In the genomic region with DNA sequence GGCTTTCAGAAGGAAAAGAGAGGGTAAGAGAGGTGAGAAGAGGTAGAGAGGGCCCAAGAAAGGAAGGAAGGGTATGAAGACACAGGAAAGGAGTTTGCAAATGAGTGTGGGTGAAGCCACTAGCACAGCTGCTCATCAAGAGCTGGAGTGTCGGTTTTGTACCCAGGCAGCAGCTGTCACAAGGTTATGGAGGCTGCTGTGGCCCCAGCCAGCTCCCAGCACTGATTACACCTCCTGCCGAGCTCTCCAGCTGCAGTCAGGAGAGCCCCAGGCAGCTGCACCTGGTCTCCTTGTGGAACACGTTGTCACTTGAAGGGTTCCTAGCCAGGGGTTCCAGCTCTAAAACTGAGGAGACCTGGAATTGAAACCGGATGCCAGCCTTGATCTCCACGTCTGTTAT, we compare ENCODE assay signal across 9 cellular contexts.
DNase-seq lines count a peak whose midpoint lies in the region; ATAC-seq, FAIRE-seq and TF ChIP-seq lines count a peak whose summit lies in the region.
"Had no signal": no experiment of that assay in that cellular context is flagged by ENCODE, and none has a peak within 500 bp of the region (broad histone marks: within the 10 kb centered on the region; RNA-seq: fewer than 3 reads in every experiment).

No MANE protein-coding gene starts in this region.

- H3K9me3 ChIP-seq in KOPT-K1 (ENCODE audit: insufficient read depth, low read length, poor library complexity, severe bottlenecking), result no peaks in the 10 kb centered on the region
- H3K9me3 ChIP-seq in upper lobe of right lung, result no peaks in the 10 kb centered on the region

- CTCF ChIA-PET in activated CD4-positive, alpha-beta memory T cell treated with anti-CD3 and anti-CD28 coated beads for 36 hours (lab: Charles Lee), result interaction anchor here (0.7 to 1.0 kb wide), 3 partner anchors 10 to 42 kb away, joined by 3 read pairs; no protein-coding TSS in a partner anchor

- H3K27me3 ChIP-seq in upper lobe of right lung, result no peaks in the 10 kb centered on the region

- H3K4me1 ChIP-seq in upper lobe of right lung, result peaks cover 2% of the 10 kb centered on the region

- TF ChIP-seq CTCF in upper lobe of right lung (IDR thresholded peaks at IDR 0.05), result no peak

- H3K9me3 Mint-ChIP-seq in activated CD4-positive, alpha-beta memory T cell treated with anti-CD3 and anti-CD28 coated beads for 36 hours, result no peaks in the 10 kb centered on the region

- no peaks in the 10 kb centered on the region for H3K27me3 Mint-ChIP-seq in activated CD4-positive, alpha-beta memory T cell treated with anti-CD3 and anti-CD28 coated beads for 36 hours

- H3K36me3 Mint-ChIP-seq in activated CD4-positive, alpha-beta memory T cell treated with anti-CD3 and anti-CD28 coated beads for 36 hours, result no peaks in the 10 kb centered on the region

- peaks cover 39% of the 10 kb centered on the region for H3K4me1 Mint-ChIP-seq in activated CD4-positive, alpha-beta memory T cell treated with anti-CD3 and anti-CD28 coated beads for 36 hours (ENCODE audit: low read depth)

- H3K4me3 Mint-ChIP-seq in activated CD4-positive, alpha-beta memory T cell treated with anti-CD3 and anti-CD28 coated beads for 36 hours, result no peak overlapping the region

- intact Hi-C loops in activated CD4-positive, alpha-beta memory T cell treated with anti-CD3 and anti-CD28 coated beads for 36 hours (cut with micrococcal nuclease), result no loop called here
- intact Hi-C loops in upper lobe of right lung (cut with DNase I), result no loop called here

- H3K27ac ChIP-seq in KOPT-K1 (ENCODE audit: low read depth, low read length, poor library complexity, severe bottlenecking) (peak overlapping the region; percentile 40), upper lobe of right lung (peak overlapping the region; percentile 24)

- H3K36me3 ChIP-seq in KOPT-K1 (ENCODE audit: insufficient read depth, low read length) (no peaks in the 10 kb centered on the region), upper lobe of right lung (no peaks in the 10 kb centered on the region)

- no peak overlapping the region for H3K4me3 ChIP-seq in upper lobe of right lung

- DNase-seq in GM12891 (ENCODE audit: insufficient read length, low spot score) (no peak), upper lobe of right lung (no peak), anterior cingulate cortex (lab: John Stamatoyannopoulos, UW) (no peak), NOMO-1 (lab: John Stamatoyannopoulos, UW; ENCODE audit: unreplicated experiment in 2 of 2) (no peak)
- DNase-seq in activated CD4-positive, alpha-beta memory T cell treated with anti-CD3 and anti-CD28 coated beads for 36 hours, result peak; percentile 54
- DNase-seq in effector CD4-positive, alpha-beta T cell, result no peak

- no peak for TF ChIP-seq POLR2A in GM12891 (IDR thresholded peaks at IDR 0.05; ENCODE audit: low read depth, low read length)

- peak; percentile 82 for FAIRE-seq in GM12891 (lab: Jason Lieb, UNC)
- FAIRE-seq: endometrium had no signal

- peak overlapping the region; percentile 40 for H3K27ac Mint-ChIP-seq in activated CD4-positive, alpha-beta memory T cell treated with anti-CD3 and anti-CD28 coated beads for 36 hours

- peak; percentile 90 for ATAC-seq in GM21528 (IDR thresholded peaks at IDR 0.05; ENCODE audit: low FRiP score, unreplicated experiment)
- peak; percentile 62 for ATAC-seq in upper lobe of right lung

- POLR2A ChIA-PET in activated CD4-positive, alpha-beta memory T cell treated with anti-CD3 and anti-CD28 coated beads for 36 hours (lab: Charles Lee), result interaction anchor here (0.9 to 2.1 kb wide), 4 partner anchors 31 to 67 kb away, joined by 3 to 9 read pairs (median 6); no protein-coding TSS in a partner anchor

TF ChIP-seq in GM12891, 5 proteins besides CTCF, POLR2A, EP300 and RAD21:
- TF ChIP-seq POLR2AphosphoS5 (IDR thresholded peaks at IDR 0.05; ENCODE audit: low read depth, low read length) (no peak), SPI1 (IDR thresholded peaks at IDR 0.05; ENCODE audit: low read depth, low read length) (no peak), POU2F2 (IDR thresholded peaks at IDR 0.05; ENCODE audit: low read depth, low read length) (no peak)
TF ChIP-seq in GM12891: peak in this region for 0.
